Comparison of ENCODE assay signal across 19 cellular contexts in genomic region chr13:80562423-80562822, GRCh38.
DNase-seq lines count a peak whose midpoint lies in the region; ATAC-seq and TF ChIP-seq lines count a peak whose summit lies in the region.
"Had no signal": no experiment of that assay in that cellular context is flagged by ENCODE, and none has a peak within 500 bp of the region (broad histone marks: within the 10 kb centered on the region; RNA-seq: fewer than 3 reads in every experiment).

No MANE protein-coding gene starts in this region.

- DNase-seq in DMS53 treated with DMSO at 0.1 percent for 48 hours (lab: John Stamatoyannopoulos, UW; ENCODE audit: unreplicated experiment) (peak; percentile 40), NCI-H128 (lab: John Stamatoyannopoulos, UW; ENCODE audit: unreplicated experiment) (peak; percentile 61), WTC11 (ENCODE audit: low spot score) (no peak), nephron progenitor cell (no peak), endodermal cell (no peak), COR-L47 (lab: John Stamatoyannopoulos, UW) (no peak)
- DNase-seq: activated CD8-positive, alpha-beta memory T cell treated with anti-CD3 and anti-CD28 coated beads, Interleukin-2, amount 10 ng/mL, durations not matched to agents 7 days and 5 days; activated effector memory CD4-positive, alpha-beta T cell treated with anti-CD3 and anti-CD28 coated beads, Interleukin-2, amount 50 U/mL, for 16 hours; midbrain; NCI-H345; PC-9; stimulated activated naive CD4-positive, alpha-beta T cell; uterus had no signal

- POLR2A ChIA-PET in WTC11 (lab: Charles Lee): no interaction called here

- CTCF ChIA-PET in WTC11 (lab: Charles Lee): no interaction called here

- no peaks in the 10 kb centered on the region for H3K36me3 ChIP-seq in endodermal cell (ENCODE audit: control insufficient read depth, insufficient read depth, low read length)
- H3K36me3 ChIP-seq: uterus had no signal

- WGBS in endodermal cell (ENCODE audit: insufficient coverage in 1 of 2, insufficient read length in 1 of 2), 2 experiments: 93 to 98% methylated on average over 6 of the region's 6 CpGs

- no peak overlapping the region for H3K4me3 Mint-ChIP-seq in WTC11
- H3K4me3 Mint-ChIP-seq in nephron progenitor cell: no peak overlapping the region
- no peak overlapping the region for H3K4me3 Mint-ChIP-seq in endodermal cell
- H3K4me3 Mint-ChIP-seq: activated CD8-positive, alpha-beta memory T cell treated with anti-CD3 and anti-CD28 coated beads, Interleukin-2, amount 10 ng/mL, durations not matched to agents 7 days and 5 days; dendritic cell treated with granulocyte-macrophage colony-stimulating factor and Interleukin-4, amounts not matched to agents 40 ng/mL and 50 ng/mL, for 4 days had no signal

- H3K27ac Mint-ChIP-seq in WTC11 (0 out of 2 replicates have a peak overlapping the region, but pooled peaks have one; percentile 29), nephron progenitor cell (peak overlapping the region; percentile 68), endodermal cell (no peak overlapping the region)
- H3K27ac Mint-ChIP-seq: activated CD8-positive, alpha-beta memory T cell treated with anti-CD3 and anti-CD28 coated beads, Interleukin-2, amount 10 ng/mL, durations not matched to agents 7 days and 5 days; dendritic cell treated with granulocyte-macrophage colony-stimulating factor and Interleukin-4, amounts not matched to agents 40 ng/mL and 50 ng/mL, for 4 days had no signal

- no peak overlapping the region for H3K9ac ChIP-seq in endodermal cell (ENCODE audit: extremely low read depth, low read length, poor library complexity, severe bottlenecking)
- H3K9ac ChIP-seq: parathyroid adenoma had no signal

- no peak for ATAC-seq in WTC11
- ATAC-seq in HG03432 (IDR thresholded peaks at IDR 0.05; ENCODE audit: unreplicated experiment): no peak
- ATAC-seq in GM18519 (IDR thresholded peaks at IDR 0.05; ENCODE audit: low FRiP score, unreplicated experiment): no peak
- ATAC-seq: activated CD8-positive, alpha-beta memory T cell treated with anti-CD3 and anti-CD28 coated beads, Interleukin-2, amount 10 ng/mL, durations not matched to agents 7 days and 5 days; esophagus mucosa had no signal

- no peaks in the 10 kb centered on the region for H3K36me3 Mint-ChIP-seq in WTC11
- H3K36me3 Mint-ChIP-seq in nephron progenitor cell (ENCODE audit: low read depth): no peaks in the 10 kb centered on the region
- H3K36me3 Mint-ChIP-seq in endodermal cell (ENCODE audit: low read depth): no peaks in the 10 kb centered on the region
- H3K36me3 Mint-ChIP-seq: activated CD8-positive, alpha-beta memory T cell treated with anti-CD3 and anti-CD28 coated beads, Interleukin-2, amount 10 ng/mL, durations not matched to agents 7 days and 5 days had no signal

- TF ChIP-seq CTCF in WTC11 (IDR thresholded peaks at IDR 0.05) (no peak), nephron progenitor cell (IDR thresholded peaks at IDR 0.05) (no peak), endodermal cell (conservative IDR thresholded peaks at IDR 0.05) (no peak)

- no peak overlapping the region for H3K4me3 ChIP-seq in endodermal cell (ENCODE audit: low read length)
- H3K4me3 ChIP-seq: PC-9, uterus had no signal

- peaks cover 5% of the 10 kb centered on the region for H3K4me1 Mint-ChIP-seq in WTC11
- peaks cover 14% of the 10 kb centered on the region for H3K4me1 Mint-ChIP-seq in nephron progenitor cell
- H3K4me1 Mint-ChIP-seq in endodermal cell: no peaks in the 10 kb centered on the region
- H3K4me1 Mint-ChIP-seq: activated CD8-positive, alpha-beta memory T cell treated with anti-CD3 and anti-CD28 coated beads, Interleukin-2, amount 10 ng/mL, durations not matched to agents 7 days and 5 days had no signal

- no peaks in the 10 kb centered on the region for H3K9me3 ChIP-seq in endodermal cell (ENCODE audit: control insufficient read depth, low read length)
- H3K9me3 ChIP-seq: uterus had no signal

- H3K27me3 ChIP-seq in endodermal cell (ENCODE audit: control insufficient read depth, insufficient read depth, low read length, poor library complexity, severe bottlenecking): no peaks in the 10 kb centered on the region
- H3K27me3 ChIP-seq: uterus had no signal

- H3K4me1 ChIP-seq in endodermal cell (ENCODE audit: control insufficient read depth, insufficient read depth, low read length): no peaks in the 10 kb centered on the region
- H3K4me1 ChIP-seq: parathyroid adenoma, uterus had no signal

- peaks cover 5% of the 10 kb centered on the region for H3K9me3 Mint-ChIP-seq in WTC11
- peaks cover 4% of the 10 kb centered on the region for H3K9me3 Mint-ChIP-seq in nephron progenitor cell
- H3K9me3 Mint-ChIP-seq in endodermal cell: peaks cover 3% of the 10 kb centered on the region

- H3K27ac ChIP-seq in endodermal cell (ENCODE audit: low read depth, low read length): no peak overlapping the region
- H3K27ac ChIP-seq: parathyroid adenoma, PC-9, VCaP had no signal

- H3K27me3 Mint-ChIP-seq in WTC11 (ENCODE audit: low read depth) (no peaks in the 10 kb centered on the region), nephron progenitor cell (ENCODE audit: low read depth, poor library complexity) (no peaks in the 10 kb centered on the region), endodermal cell (ENCODE audit: insufficient read depth) (no peaks in the 10 kb centered on the region)
- H3K27me3 Mint-ChIP-seq: activated CD8-positive, alpha-beta memory T cell treated with anti-CD3 and anti-CD28 coated beads, Interleukin-2, amount 10 ng/mL, durations not matched to agents 7 days and 5 days; dendritic cell treated with granulocyte-macrophage colony-stimulating factor and Interleukin-4, amounts not matched to agents 40 ng/mL and 50 ng/mL, for 4 days had no signal

TF ChIP-seq in WTC11, 78 proteins besides CTCF, POLR2A, EP300 and RAD21:
- TF ChIP-seq SP1 (CRISPR knock-in tag; conservative IDR thresholded peaks at IDR 0.05) (no peak), CDX4 (CRISPR knock-in tag; IDR thresholded peaks at IDR 0.05; ENCODE audit: borderline replicate concordance) (no peak), GABPB1 (CRISPR knock-in tag; IDR thresholded peaks at IDR 0.05) (no peak)
TF ChIP-seq in WTC11: peak in this region for 0.

Comparison
In these comparisons a context has a peak if more than half of its experiments do, and no peak if none do; other contexts are left out.
1. DNase-seq: peak in DMS53 treated with DMSO at 0.1 percent for 48 hours (single experiment) and NCI-H128 (single experiment); none in WTC11 (single experiment), nephron progenitor cell (single experiment), endodermal cell (single experiment) and COR-L47 (single experiment).